10 cellular contexts compared by ENCODE assay signal in genomic region chr3:129276385-129276784, GRCh38. TPM values are rescaled to one million over a fixed set of nuclear protein-coding genes. Genes with fewer than 3 reads are reported as not detected.
DNase-seq lines count a peak whose midpoint lies in the region; ATAC-seq, FAIRE-seq and TF ChIP-seq lines count a peak whose summit lies in the region.
"Had no signal": no experiment of that assay in that cellular context is flagged by ENCODE, and none has a peak within 500 bp of the region (broad histone marks: within the 10 kb centered on the region; RNA-seq: fewer than 3 reads in every experiment).

No MANE protein-coding gene starts in this region.

- POLR2A ChIA-PET in HepG2 (lab: Yijun Ruan, JAX): interaction anchor here (4.6 kb wide), 1 partner anchor 39 kb away, joined by 29 read pairs; a partner anchor contains a TSS

- in situ Hi-C loops in HAP-1 (cut with MboI; ENCODE audit: low sequenced_read_pairs): no loop called here
- in situ Hi-C loops in HepG2 (cut with HindIII; ENCODE audit: extremely low pct_ligation_motif_present, low pct_unique_long_range_greater_than_20kb): no loop called here

- peaks cover 59% of the 10 kb centered on the region for H3K36me3 Mint-ChIP-seq in activated naive CD8-positive, alpha-beta T cell treated with anti-CD3 and anti-CD28 coated beads, Interleukin-2, amount 50 U/mL, for 24 hours (ENCODE audit: low read depth)

- peak overlapping the region; percentile 39 for H3K27ac Mint-ChIP-seq in activated naive CD8-positive, alpha-beta T cell treated with anti-CD3 and anti-CD28 coated beads, Interleukin-2, amount 50 U/mL, for 24 hours

- H2AFZ ChIP-seq in HepG2 (ENCODE audit: low read length): no peak overlapping the region

- ATAC-seq in GM18517 (IDR thresholded peaks at IDR 0.05; ENCODE audit: unreplicated experiment): peak; percentile 90
- peak; percentile 81 for ATAC-seq in GM21367 (IDR thresholded peaks at IDR 0.05; ENCODE audit: unreplicated experiment)
- peak; percentile 86 for ATAC-seq in HG03175 (IDR thresholded peaks at IDR 0.05; ENCODE audit: unreplicated experiment)
- peak; percentile 18 for ATAC-seq in activated naive CD8-positive, alpha-beta T cell treated with anti-CD3 and anti-CD28 coated beads, Interleukin-2, amount 50 U/mL, for 24 hours
- ATAC-seq in HepG2: no peak

- BruUV-seq in HepG2 (replicated peaks; lab: Mats Ljungman, UMichigan): no TSS peak

- peak; percentile 35 for DNase-seq in activated naive CD8-positive, alpha-beta T cell treated with anti-CD3 and anti-CD28 coated beads, Interleukin-2, amount 50 U/mL, for 24 hours
- DNase-seq in HAP-1 (ENCODE audit: low spot score in 2 of 2) (no peak), anterior cingulate cortex (lab: John Stamatoyannopoulos, UW) (no peak), HepG2 (ENCODE audit: low spot score) (no peak), hippocampal formation (lab: John Stamatoyannopoulos, UW) (no peak)
- DNase-seq: activated CD4-positive, alpha-beta T cell treated with anti-CD3 and anti-CD28 coated beads, Interleukin-2, amount 50 U/mL, for 1 hour; NCI-H1694 treated with DMSO at 0.1 percent for 48 hours had no signal

- CTCF ChIA-PET in HepG2 (lab: Yijun Ruan, JAX; ENCODE audit: low intra/inter-chr PET ratio, low total read pairs): no interaction called here

- H3K27me3 Mint-ChIP-seq in activated naive CD8-positive, alpha-beta T cell treated with anti-CD3 and anti-CD28 coated beads, Interleukin-2, amount 50 U/mL, for 24 hours: no peaks in the 10 kb centered on the region

- TF ChIP-seq POLR2A in HepG2 (IDR thresholded peaks at IDR 0.05; ENCODE audit: insufficient read depth in 1 of 2, low read depth in 2 of 2, low read length in 2 of 2): no peak

- H3K9me3 ChIP-seq in HAP-1 (no peaks in the 10 kb centered on the region), HepG2 (ENCODE audit: low read length) (no peaks in the 10 kb centered on the region)

- H3K4me3 Mint-ChIP-seq in activated naive CD8-positive, alpha-beta T cell treated with anti-CD3 and anti-CD28 coated beads, Interleukin-2, amount 50 U/mL, for 24 hours: no peak overlapping the region

- H3K36me3 ChIP-seq in HAP-1 (replicated peaks) (peaks cover 70% of the 10 kb centered on the region), HepG2 (replicated peaks in 1 of 2; ENCODE audit: control insufficient read depth in 1 of 2, insufficient read depth in 2 of 2, low read length in 2 of 2) (peaks cover 25 to 61% of the 10 kb centered on the region in 2 experiments)

- H3K4me1 ChIP-seq in HAP-1 (peaks cover 13% of the 10 kb centered on the region), HepG2 (ENCODE audit: insufficient read depth, low read length) (peaks cover 23% of the 10 kb centered on the region)

- peaks cover 12% of the 10 kb centered on the region for H3K79me2 ChIP-seq in HepG2 (ENCODE audit: insufficient read depth, low read length)

- H3K4me3 ChIP-seq in HAP-1 (no peak overlapping the region), HepG2 (replicated peaks in 1 of 3; ENCODE audit: insufficient read depth in 1 of 3, low read depth in 2 of 3, low read length in 3 of 3) (no peak overlapping the region)

- intact Hi-C loops in HepG2 (cut with micrococcal nuclease; ENCODE audit: unreplicated experiment): no loop called here

- peaks cover 43% of the 10 kb centered on the region for H3K4me1 Mint-ChIP-seq in activated naive CD8-positive, alpha-beta T cell treated with anti-CD3 and anti-CD28 coated beads, Interleukin-2, amount 50 U/mL, for 24 hours

- no peaks in the 10 kb centered on the region for H3K9me3 Mint-ChIP-seq in activated naive CD8-positive, alpha-beta T cell treated with anti-CD3 and anti-CD28 coated beads, Interleukin-2, amount 50 U/mL, for 24 hours

- H3K27me3 ChIP-seq in HAP-1 (ENCODE audit: low read depth): no peaks in the 10 kb centered on the region
- H3K27me3 ChIP-seq in HepG2 (ENCODE audit: control insufficient read depth in 1 of 2, insufficient read depth in 2 of 2, low read length in 2 of 2): no peaks in the 10 kb centered on the region; a peak in 1 of 5 replicates

- H3K9ac ChIP-seq in HepG2 (ENCODE audit: insufficient read depth, low read depth, low read length): no peak overlapping the region

- no peak for TF ChIP-seq EP300 in HepG2 (IDR thresholded peaks at IDR 0.05; ENCODE audit: low read depth in 2 of 2, low read length in 2 of 2)
- TF ChIP-seq EP300 in HepG2 (CRISPR knock-in tag; IDR thresholded peaks at IDR 0.05; ENCODE audit: borderline replicate concordance): no peak

- no peak for TF ChIP-seq RAD21 in HepG2 (CRISPR knock-in tag; IDR thresholded peaks at IDR 0.05)

- 83% methylated on average over 2 of the region's 2 CpGs for WGBS in HepG2 (ENCODE audit: low lambda C conversion rate)

- no peak overlapping the region for H3K4me2 ChIP-seq in HepG2 (ENCODE audit: low read depth, low read length)

- TF ChIP-seq CTCF in HepG2 (CRISPR knock-in tag; IDR thresholded peaks at IDR 0.05): no peak

- no peaks in the 10 kb centered on the region for H4K20me1 ChIP-seq in HepG2 (ENCODE audit: insufficient read depth, low read length)

- no peak overlapping the region for H3K27ac ChIP-seq in HepG2 (ENCODE audit: extremely low read length, insufficient read depth, low read length)

- no peak for FAIRE-seq in HepG2 (lab: Jason Lieb, UNC)

TF ChIP-seq in HepG2, 621 proteins besides CTCF, POLR2A, EP300 and RAD21 (continues in another document):
- TF ChIP-seq ZC3H13 (CRISPR knock-in tag; IDR thresholded peaks at IDR 0.05) (no peak), ZNF484 (CRISPR knock-in tag; IDR thresholded peaks at IDR 0.05; ENCODE audit: borderline replicate concordance, low read depth) (no peak), ZFP90 (CRISPR knock-in tag; IDR thresholded peaks at IDR 0.05; ENCODE audit: borderline replicate concordance) (no peak)
- TF ChIP-seq, protein P1, sequence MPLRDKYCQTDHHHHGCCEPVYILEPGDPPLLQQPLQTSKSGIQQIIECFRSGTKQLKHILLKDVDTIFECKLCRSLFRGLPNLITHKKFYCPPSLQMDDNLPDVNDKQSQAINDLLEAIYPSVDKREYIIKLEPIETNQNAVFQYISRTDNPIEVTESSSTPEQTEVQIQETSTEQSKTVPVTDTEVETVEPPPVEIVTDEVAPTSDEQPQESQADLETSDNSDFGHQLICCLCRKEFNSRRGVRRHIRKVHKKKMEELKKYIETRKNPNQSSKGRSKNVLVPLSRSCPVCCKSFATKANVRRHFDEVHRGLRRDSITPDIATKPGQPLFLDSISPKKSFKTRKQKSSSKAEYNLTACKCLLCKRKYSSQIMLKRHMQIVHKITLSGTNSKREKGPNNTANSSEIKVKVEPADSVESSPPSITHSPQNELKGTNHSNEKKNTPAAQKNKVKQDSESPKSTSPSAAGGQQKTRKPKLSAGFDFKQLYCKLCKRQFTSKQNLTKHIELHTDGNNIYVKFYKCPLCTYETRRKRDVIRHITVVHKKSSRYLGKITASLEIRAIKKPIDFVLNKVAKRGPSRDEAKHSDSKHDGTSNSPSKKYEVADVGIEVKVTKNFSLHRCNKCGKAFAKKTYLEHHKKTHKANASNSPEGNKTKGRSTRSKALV (CRISPR knock-in tag; IDR thresholded peaks at IDR 0.05): no peak

RNA-seq across cellular contexts. Expression of gene HMCES, which starts 2.3 kb away (rescaled TPM):
- total RNA-seq in HepG2 (2016; rRNA removed; fragmentation: Illumina TruSeq; extraction: Trizol): 37.5 and 52.4 TPM in 2 replicates
- 5.9 and 6.0 TPM in 2 replicates for total RNA-seq in HepG2 (2016; cell fraction: cytosol; rRNA removed; fragmentation: Illumina TruSeq; extraction: Trizol; ENCODE audit: low read depth)
- 39.9 and 50.0 TPM in 2 replicates for total RNA-seq in HepG2 (2016; cell fraction: insoluble cytoplasmic fraction; rRNA removed; fragmentation: Illumina TruSeq; extraction: Trizol)
- 15.6 and 17.9 TPM in 2 replicates for total RNA-seq in HepG2 (2016; cell fraction: membrane; rRNA removed; fragmentation: Illumina TruSeq; extraction: Trizol)
- 19.5 and 22.8 TPM in 2 replicates for total RNA-seq in HepG2 (2016; cell fraction: nucleus; rRNA removed; fragmentation: Illumina TruSeq; extraction: Trizol)
- polyA plus RNA-seq in HepG2 (2011; rRNA removed): 16.1 and 20.1 TPM in 2 replicates
- polyA plus RNA-seq in HepG2 (2011; cell fraction: cytosol; rRNA removed): 12.5 and 16.0 TPM in 2 replicates
- 7.8 and 11.5 TPM in 2 replicates for polyA plus RNA-seq in HepG2 (2011; cell fraction: nucleus; rRNA removed)
- 23.1 and 26.3 TPM in 2 replicates for polyA plus RNA-seq in HepG2 (2012)
- 10.2 and 11.1 TPM in 2 replicates for polyA plus RNA-seq in HepG2 (2016; cell fraction: cytosol; fragmentation: Illumina TruSeq; extraction: Trizol; ENCODE audit: low read depth)
- 61.1 and 65.6 TPM in 2 replicates for polyA plus RNA-seq in HepG2 (2016; cell fraction: insoluble cytoplasmic fraction; fragmentation: Illumina TruSeq; extraction: Trizol; ENCODE audit: low read depth)
- polyA plus RNA-seq in HepG2 (2016; cell fraction: membrane; fragmentation: Illumina TruSeq; extraction: Trizol; ENCODE audit: low read depth): 16.9 and 18.1 TPM in 2 replicates
- 34.4 and 36.9 TPM in 2 replicates for polyA plus RNA-seq in HepG2 (2016; cell fraction: nucleus; fragmentation: Illumina TruSeq; extraction: Trizol; ENCODE audit: insufficient read depth, low read depth)
- polyA minus RNA-seq in HepG2 (2011; rRNA and poly(A)+ RNA removed; ENCODE audit: low replicate concordance): 9.7 and 17.6 TPM in 2 replicates
- polyA minus RNA-seq in HepG2 (2011; cell fraction: cytosol; rRNA and poly(A)+ RNA removed): 12.7 and 20.2 TPM in 2 replicates
- 7.2 and 8.7 TPM in 2 replicates for polyA minus RNA-seq in HepG2 (2011; cell fraction: nucleus; rRNA and poly(A)+ RNA removed)

RNA-seq across cellular contexts. Expression of gene COPG1, which starts 27.0 kb away (rescaled TPM):
- total RNA-seq in HepG2 (2016; rRNA removed; fragmentation: Illumina TruSeq; extraction: Trizol): 166 and 201 TPM in 2 replicates
- total RNA-seq in HepG2 (2016; cell fraction: cytosol; rRNA removed; fragmentation: Illumina TruSeq; extraction: Trizol; ENCODE audit: low read depth): 32.6 and 33.3 TPM in 2 replicates
- 161 and 187 TPM in 2 replicates for total RNA-seq in HepG2 (2016; cell fraction: insoluble cytoplasmic fraction; rRNA removed; fragmentation: Illumina TruSeq; extraction: Trizol)
- total RNA-seq in HepG2 (2016; cell fraction: membrane; rRNA removed; fragmentation: Illumina TruSeq; extraction: Trizol): 53.2 and 59.5 TPM in 2 replicates
- total RNA-seq in HepG2 (2016; cell fraction: nucleus; rRNA removed; fragmentation: Illumina TruSeq; extraction: Trizol): 112 and 137 TPM in 2 replicates
- polyA plus RNA-seq in HepG2 (2011; rRNA removed): 96.0 and 98.6 TPM in 2 replicates
- 50.1 and 58.7 TPM in 2 replicates for polyA plus RNA-seq in HepG2 (2011; cell fraction: cytosol; rRNA removed)
- 113 and 136 TPM in 2 replicates for polyA plus RNA-seq in HepG2 (2011; cell fraction: nucleus; rRNA removed)
- polyA plus RNA-seq in HepG2 (2012): 104 and 119 TPM in 2 replicates
- 13.1 and 15.7 TPM in 2 replicates for polyA plus RNA-seq in HepG2 (2016; cell fraction: cytosol; fragmentation: Illumina TruSeq; extraction: Trizol; ENCODE audit: low read depth)
- 185 and 197 TPM in 2 replicates for polyA plus RNA-seq in HepG2 (2016; cell fraction: insoluble cytoplasmic fraction; fragmentation: Illumina TruSeq; extraction: Trizol; ENCODE audit: low read depth)
- polyA plus RNA-seq in HepG2 (2016; cell fraction: membrane; fragmentation: Illumina TruSeq; extraction: Trizol; ENCODE audit: low read depth): 21.2 and 23.0 TPM in 2 replicates
- polyA plus RNA-seq in HepG2 (2016; cell fraction: nucleus; fragmentation: Illumina TruSeq; extraction: Trizol; ENCODE audit: insufficient read depth, low read depth): 168 and 188 TPM in 2 replicates
- 210 and 345 TPM in 2 replicates for polyA minus RNA-seq in HepG2 (2011; rRNA and poly(A)+ RNA removed; ENCODE audit: low replicate concordance)
- 121 and 122 TPM in 2 replicates for polyA minus RNA-seq in HepG2 (2011; cell fraction: cytosol; rRNA and poly(A)+ RNA removed)
- 147 and 157 TPM in 2 replicates for polyA minus RNA-seq in HepG2 (2011; cell fraction: nucleus; rRNA and poly(A)+ RNA removed)
